Comparison of ENCODE assay signal across 8 cellular contexts in the genomic region with DNA sequence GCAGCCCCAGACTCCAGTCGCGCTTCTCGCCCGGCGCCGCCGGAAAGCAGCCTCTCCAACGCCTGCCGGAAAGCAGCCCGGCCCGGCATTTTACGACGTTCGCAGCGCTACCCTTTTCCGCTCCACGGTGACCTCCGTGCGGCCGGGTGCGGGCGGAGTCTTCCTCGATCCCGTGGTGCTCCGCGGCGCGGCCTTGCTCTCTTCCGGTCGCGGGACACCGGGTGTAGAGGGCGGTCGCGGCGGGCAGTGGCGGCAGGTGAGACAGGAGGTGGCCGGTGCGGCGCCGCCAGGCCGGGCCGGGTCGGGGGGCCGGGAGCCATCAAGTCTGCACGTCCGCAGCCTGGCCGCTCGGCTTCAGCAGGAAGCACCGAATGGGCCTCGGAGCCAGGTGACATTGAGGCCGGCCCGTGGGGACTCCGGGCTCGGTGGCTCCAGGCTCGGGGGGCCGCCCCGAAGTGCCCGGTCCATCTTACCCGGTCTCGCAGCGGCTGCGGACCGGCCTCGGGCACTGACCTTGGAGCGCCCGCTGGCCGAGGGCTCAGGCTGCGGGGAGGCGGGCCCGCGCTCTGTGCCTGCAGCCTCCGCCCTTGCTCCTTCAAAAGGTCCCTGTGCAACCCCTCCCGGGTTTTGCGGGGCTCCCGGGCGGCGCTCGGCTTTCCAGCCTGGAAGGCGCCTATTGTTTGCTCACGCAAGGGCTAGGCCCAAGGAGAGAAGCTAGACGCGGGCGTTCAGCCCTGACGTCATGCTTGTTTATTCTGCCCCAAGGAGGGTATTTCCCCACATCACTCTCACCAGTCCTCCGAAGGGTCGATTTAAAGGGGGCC. TPM values are rescaled to one million over a fixed set of nuclear protein-coding genes. Genes with fewer than 3 reads are reported as not detected.
DNase-seq lines count a peak whose midpoint lies in the region; ATAC-seq and TF ChIP-seq lines count a peak whose summit lies in the region.

A gene (plus strand): TSS at position 199 of the 824 bp plus-strand sequence. CDS start 1,511 bp downstream, outside the sequence.
A gene (minus strand): TSS at position 48 of the 824 bp plus-strand sequence. CDS start 249 bp downstream, outside the sequence.

- peak; percentile 96 to 98 for ATAC-seq in natural killer cell treated with Interleukin-12 subunit alpha and Interleukin-12 subunit beta and Interleukin-15 and Interleukin-18, amount 100 ng/mL, for 72 hours

- H4K20me1 ChIP-seq in Loucy (ENCODE audit: insufficient read depth, low read length, poor library complexity, severe bottlenecking) = peaks cover 56% of the 10 kb centered on the region

- H3K36me3 Mint-ChIP-seq in natural killer cell treated with Interleukin-12 subunit alpha and Interleukin-12 subunit beta and Interleukin-15 and Interleukin-18, amount 100 ng/mL, for 72 hours = peaks cover 30% of the 10 kb centered on the region

- peak within 1 kb of the TSS; percentile 86 for H2AFZ ChIP-seq in Loucy (ENCODE audit: low read length)

- H3K4me3 Mint-ChIP-seq in natural killer cell treated with Interleukin-12 subunit alpha and Interleukin-12 subunit beta and Interleukin-15 and Interleukin-18, amount 100 ng/mL, for 72 hours = peak within 1 kb of the TSS; percentile 86

- DNase-seq in ELR (ENCODE audit: low read depth) (peak; percentile 95), H7 (peak; percentile 98), fibroblast of pulmonary artery (ENCODE audit: low read depth) (peak; percentile 94)
- peak; percentile 89 for DNase-seq in activated T-helper 9 cell treated with anti-CD3 and anti-CD28 coated beads, Interleukin-2, amount 50 U/mL, for 16 hours (ENCODE audit: low read depth)
- peak; percentile 96 for DNase-seq in natural killer cell treated with Interleukin-12 subunit alpha and Interleukin-12 subunit beta and Interleukin-15 and Interleukin-18, amount 100 ng/mL, for 72 hours (ENCODE audit: low spot score)
- DNase-seq in stimulated activated naive CD4-positive, alpha-beta T cell treated with Interleukin-2 at 50 U/mL for 16 hours (lab: John Stamatoyannopoulos, UW) = peak; percentile 93

- H3K4me3 ChIP-seq in H7 (ENCODE audit: insufficient read depth, low read depth, low read length) (peak within 1 kb of the TSS; percentile 96), Loucy (ENCODE audit: low read length, poor library complexity, severe bottlenecking) (peak within 1 kb of the TSS; percentile 99), fibroblast of pulmonary artery (replicated peaks; ENCODE audit: low read depth, low read length) (peak within 1 kb of the TSS; percentile 92)

- peaks cover 87% of the 10 kb centered on the region for H3K79me2 ChIP-seq in Loucy (ENCODE audit: insufficient read depth, low read length)

- no peaks in the 10 kb centered on the region for H3K9me3 Mint-ChIP-seq in natural killer cell treated with Interleukin-12 subunit alpha and Interleukin-12 subunit beta and Interleukin-15 and Interleukin-18, amount 100 ng/mL, for 72 hours

- H3K9ac ChIP-seq in Loucy (ENCODE audit: low read depth, low read length, poor library complexity, severe bottlenecking) = peak within 1 kb of the TSS; percentile 97

- H3K27me3 ChIP-seq in H7 (ENCODE audit: control insufficient read depth, insufficient read depth, low read length) (no peaks in the 10 kb centered on the region), Loucy (ENCODE audit: insufficient read depth, low read length, poor library complexity, severe bottlenecking) (peaks cover 10% of the 10 kb centered on the region)

- peaks cover 44 to 59% of the 10 kb centered on the region in 2 donors for H3K4me1 Mint-ChIP-seq in natural killer cell treated with Interleukin-12 subunit alpha and Interleukin-12 subunit beta and Interleukin-15 and Interleukin-18, amount 100 ng/mL, for 72 hours (ENCODE audit: low read depth in 2 of 2)

- TF ChIP-seq POLR2A in Raji (IDR thresholded peaks at IDR 0.05; ENCODE audit: insufficient read depth, low read depth, low read length) = peak; percentile 84; the same call in 1 of the 2 replicates

- H3K4me2 ChIP-seq in Loucy (ENCODE audit: low read depth, low read length, poor library complexity, severe bottlenecking) = peak within 1 kb of the TSS; percentile 97

- H3F3A ChIP-seq in Loucy (ENCODE audit: low read depth) = no peaks in the 10 kb centered on the region

- no peaks in the 10 kb centered on the region for H3K9me2 ChIP-seq in Loucy (replicated peaks; ENCODE audit: low read depth, low read length)

- H3K27me3 Mint-ChIP-seq in natural killer cell treated with Interleukin-12 subunit alpha and Interleukin-12 subunit beta and Interleukin-15 and Interleukin-18, amount 100 ng/mL, for 72 hours = no peaks in the 10 kb centered on the region

- peaks cover 45% of the 10 kb centered on the region for H3K4me1 ChIP-seq in Loucy (ENCODE audit: insufficient read depth, low read length, poor library complexity, severe bottlenecking)

- H3K9me3 ChIP-seq in Loucy (ENCODE audit: insufficient read depth, low read depth, low read length) = no peaks in the 10 kb centered on the region

- TF ChIP-seq CTCF in Loucy (conservative IDR thresholded peaks at IDR 0.05; ENCODE audit: low read length) (no peak), fibroblast of pulmonary artery (IDR thresholded peaks at IDR 0.05; ENCODE audit: low read length, missing control alignments) (no peak)

- H3K36me3 ChIP-seq in H7 (replicated peaks; ENCODE audit: control insufficient read depth, insufficient read depth, low read length) (peaks cover 37% of the 10 kb centered on the region), Loucy (ENCODE audit: insufficient read depth, low read length) (peaks cover 22% of the 10 kb centered on the region)

- peak within 1 kb of the TSS; percentile 78 to 89 for H3K27ac Mint-ChIP-seq in natural killer cell treated with Interleukin-12 subunit alpha and Interleukin-12 subunit beta and Interleukin-15 and Interleukin-18, amount 100 ng/mL, for 72 hours

RNA-seq across cellular contexts. Expression of the first gene that starts in this region (rescaled TPM):
- 638 and 696 TPM in 2 replicates for total RNA-seq in H7 (2014; rRNA removed; shearing (Covaris generic))
- 100 to 1,000 TPM; 326 to 345 TPM for total RNA-seq in natural killer cell treated with Interleukin-12 subunit alpha and Interleukin-12 subunit beta and Interleukin-15 and Interleukin-18, amount 100 ng/mL, for 72 hours

RNA-seq across cellular contexts. Expression of the second gene that starts in this region (rescaled TPM):
- 93.3 and 101 TPM in 2 replicates for total RNA-seq in H7 (2014; rRNA removed; shearing (Covaris generic))
- total RNA-seq in natural killer cell treated with Interleukin-12 subunit alpha and Interleukin-12 subunit beta and Interleukin-15 and Interleukin-18, amount 100 ng/mL, for 72 hours = 10 to 100 TPM; 39.9 to 57.9 TPM

Comparison
In these comparisons a context has a peak if more than half of its experiments do, and no peak if none do; other contexts are left out.
1. Peak in every context shown above with its lines: DNase-seq, ATAC-seq and H3K4me3 ChIP-seq.